ENCODE assay signal across 24 cellular contexts in the genomic region with DNA sequence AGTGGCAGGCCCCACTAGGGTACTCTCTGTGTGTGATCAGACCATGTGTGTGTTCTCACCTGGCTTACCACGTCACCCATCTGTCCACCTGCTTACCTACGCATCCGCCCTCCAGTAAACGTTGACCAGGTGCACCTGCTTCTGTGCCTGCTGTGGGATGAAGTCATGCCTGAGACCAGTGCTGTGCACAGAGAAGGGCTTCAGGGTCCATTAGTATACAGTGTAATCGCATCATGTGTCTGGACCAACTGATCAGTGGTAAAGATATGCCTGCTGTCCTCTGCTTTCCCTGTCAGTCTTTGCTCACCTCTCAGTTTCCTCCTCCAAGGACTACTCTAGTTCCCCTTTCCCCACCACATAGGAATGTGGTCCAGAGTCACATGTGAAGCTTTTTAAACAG.
DNase-seq lines count a peak whose midpoint lies in the region; ATAC-seq, FAIRE-seq and TF ChIP-seq lines count a peak whose summit lies in the region.
"Had no signal": no experiment of that assay in that cellular context is flagged by ENCODE, and none has a peak within 500 bp of the region (broad histone marks: within the 10 kb centered on the region; RNA-seq: fewer than 3 reads in every experiment).

No MANE protein-coding gene starts in this region.

- H3K27me3 Mint-ChIP-seq in activated CD8-positive, alpha-beta memory T cell treated with anti-CD3 and anti-CD28 coated beads, Interleukin-2, amount 10 ng/mL, durations not matched to agents 7 days and 5 days, result no peaks in the 10 kb centered on the region
- H3K27me3 Mint-ChIP-seq: activated naive CD4-positive, alpha-beta T cell treated with anti-CD3 and anti-CD28 coated beads, Interleukin-2, amount 50 U/mL, for 24 hours; dendritic cell treated with granulocyte-macrophage colony-stimulating factor and Interleukin-4, amounts not matched to agents 40 ng/mL and 50 ng/mL, for 4 days had no signal

- H3K9me3 Mint-ChIP-seq in activated CD8-positive, alpha-beta memory T cell treated with anti-CD3 and anti-CD28 coated beads, Interleukin-2, amount 10 ng/mL, durations not matched to agents 7 days and 5 days (ENCODE audit: low read depth), result no peaks in the 10 kb centered on the region
- H3K9me3 Mint-ChIP-seq: activated naive CD4-positive, alpha-beta T cell treated with anti-CD3 and anti-CD28 coated beads, Interleukin-2, amount 50 U/mL, for 24 hours; CD14-positive monocyte; dendritic cell treated with granulocyte-macrophage colony-stimulating factor and Interleukin-4, amounts not matched to agents 40 ng/mL and 50 ng/mL, for 4 days had no signal

- peak; percentile 43 for FAIRE-seq in bronchial epithelial cell (lab: Jason Lieb, UNC)
- FAIRE-seq: D721Med, GM19239, RCC 7860 had no signal

- TF ChIP-seq CTCF in bronchial epithelial cell (IDR thresholded peaks at IDR 0.05; ENCODE audit: insufficient read depth, low read length, severe bottlenecking), result no peak

- H3K27ac Mint-ChIP-seq in activated CD8-positive, alpha-beta memory T cell treated with anti-CD3 and anti-CD28 coated beads, Interleukin-2, amount 10 ng/mL, durations not matched to agents 7 days and 5 days, result no peak overlapping the region
- H3K27ac Mint-ChIP-seq: activated naive CD4-positive, alpha-beta T cell treated with anti-CD3 and anti-CD28 coated beads, Interleukin-2, amount 50 U/mL, for 24 hours; CD14-positive monocyte; dendritic cell treated with granulocyte-macrophage colony-stimulating factor and Interleukin-4, amounts not matched to agents 40 ng/mL and 50 ng/mL, for 4 days; WTC11 had no signal

- H3K27me3 ChIP-seq in bronchial epithelial cell (ENCODE audit: control insufficient read depth, insufficient read depth, low read length), result no peaks in the 10 kb centered on the region
- H3K27me3 ChIP-seq: cardiac muscle cell, neutrophil, tibial nerve had no signal

- DNase-seq in COLO668 (lab: John Stamatoyannopoulos, UW; ENCODE audit: unreplicated experiment) (peak; percentile 93), DMS53 treated with DMSO at 0.1 percent for 48 hours (lab: John Stamatoyannopoulos, UW; ENCODE audit: unreplicated experiment) (peak; percentile 97), NCI-H69 (lab: John Stamatoyannopoulos, UW) (peak; percentile 94), bronchial epithelial cell (ENCODE audit: low read depth) (no peak)
- DNase-seq in activated CD8-positive, alpha-beta memory T cell treated with anti-CD3 and anti-CD28 coated beads, Interleukin-2, amount 10 ng/mL, durations not matched to agents 7 days and 5 days, result no peak
- DNase-seq: activated CD4-positive, alpha-beta T cell treated with anti-CD3 and anti-CD28 coated beads, Interleukin-2, amount 50 U/mL, for 4 hours; activated CD8-positive, alpha-beta memory T cell treated with anti-CD3 and anti-CD28 coated beads, Interleukin-2, amount 50 U/mL, for 4 hours; anterior cingulate cortex; mammary epithelial cell; NCI-H446 treated with DMSO at 0.1 percent for 48 hours; psoas muscle; stimulated activated CD8-positive, alpha-beta memory T cell treated with anti-CD3 and anti-CD28 coated beads, Interleukin-4, amount 100 ng/mL, for 48 hours had no signal

- H3K36me3 ChIP-seq in bronchial epithelial cell (ENCODE audit: control insufficient read depth, insufficient read depth, low read length), result no peaks in the 10 kb centered on the region
- H3K36me3 ChIP-seq: cardiac muscle cell, neutrophil, tibial nerve had no signal

- ATAC-seq in GM19463 (IDR thresholded peaks at IDR 0.05; ENCODE audit: unreplicated experiment) (no peak), HG03457 (IDR thresholded peaks at IDR 0.05; ENCODE audit: unreplicated experiment) (no peak)
- no peak for ATAC-seq in activated CD8-positive, alpha-beta memory T cell treated with anti-CD3 and anti-CD28 coated beads, Interleukin-2, amount 10 ng/mL, durations not matched to agents 7 days and 5 days
- ATAC-seq: psoas muscle, WTC11 had no signal

- no peak overlapping the region for H3K4me3 ChIP-seq in bronchial epithelial cell (ENCODE audit: low read depth, low read length)
- H3K4me3 ChIP-seq: cardiac muscle cell, psoas muscle, tibial nerve had no signal

- CTCF ChIA-PET in activated CD8-positive, alpha-beta memory T cell treated with anti-CD3 and anti-CD28 coated beads, Interleukin-2, amount 10 ng/mL, durations not matched to agents 7 days and 5 days (lab: Charles Lee), result no interaction called here

- no peaks in the 10 kb centered on the region for H3K36me3 Mint-ChIP-seq in activated CD8-positive, alpha-beta memory T cell treated with anti-CD3 and anti-CD28 coated beads, Interleukin-2, amount 10 ng/mL, durations not matched to agents 7 days and 5 days
- H3K36me3 Mint-ChIP-seq: activated naive CD4-positive, alpha-beta T cell treated with anti-CD3 and anti-CD28 coated beads, Interleukin-2, amount 50 U/mL, for 24 hours; CD14-positive monocyte; WTC11 had no signal

- no peak overlapping the region for H3K4me3 Mint-ChIP-seq in activated CD8-positive, alpha-beta memory T cell treated with anti-CD3 and anti-CD28 coated beads, Interleukin-2, amount 10 ng/mL, durations not matched to agents 7 days and 5 days
- H3K4me3 Mint-ChIP-seq: activated naive CD4-positive, alpha-beta T cell treated with anti-CD3 and anti-CD28 coated beads, Interleukin-2, amount 50 U/mL, for 24 hours; CD14-positive monocyte; dendritic cell treated with granulocyte-macrophage colony-stimulating factor and Interleukin-4, amounts not matched to agents 40 ng/mL and 50 ng/mL, for 4 days; WTC11 had no signal

- no peaks in the 10 kb centered on the region for H3K4me1 Mint-ChIP-seq in activated CD8-positive, alpha-beta memory T cell treated with anti-CD3 and anti-CD28 coated beads, Interleukin-2, amount 10 ng/mL, durations not matched to agents 7 days and 5 days
- H3K4me1 Mint-ChIP-seq: activated naive CD4-positive, alpha-beta T cell treated with anti-CD3 and anti-CD28 coated beads, Interleukin-2, amount 50 U/mL, for 24 hours; CD14-positive monocyte had no signal

Comparison
In these comparisons a context has a peak if more than half of its experiments do, and no peak if none do; other contexts are left out.
1. DNase-seq: peak in COLO668 (single experiment), DMS53 treated with DMSO at 0.1 percent for 48 hours (single experiment) and NCI-H69 (single experiment); none in bronchial epithelial cell (single experiment) and activated CD8-positive, alpha-beta memory T cell treated with anti-CD3 and anti-CD28 coated beads, Interleukin-2, amount 10 ng/mL, durations not matched to agents 7 days and 5 days (single experiment).